In the genomic region with DNA sequence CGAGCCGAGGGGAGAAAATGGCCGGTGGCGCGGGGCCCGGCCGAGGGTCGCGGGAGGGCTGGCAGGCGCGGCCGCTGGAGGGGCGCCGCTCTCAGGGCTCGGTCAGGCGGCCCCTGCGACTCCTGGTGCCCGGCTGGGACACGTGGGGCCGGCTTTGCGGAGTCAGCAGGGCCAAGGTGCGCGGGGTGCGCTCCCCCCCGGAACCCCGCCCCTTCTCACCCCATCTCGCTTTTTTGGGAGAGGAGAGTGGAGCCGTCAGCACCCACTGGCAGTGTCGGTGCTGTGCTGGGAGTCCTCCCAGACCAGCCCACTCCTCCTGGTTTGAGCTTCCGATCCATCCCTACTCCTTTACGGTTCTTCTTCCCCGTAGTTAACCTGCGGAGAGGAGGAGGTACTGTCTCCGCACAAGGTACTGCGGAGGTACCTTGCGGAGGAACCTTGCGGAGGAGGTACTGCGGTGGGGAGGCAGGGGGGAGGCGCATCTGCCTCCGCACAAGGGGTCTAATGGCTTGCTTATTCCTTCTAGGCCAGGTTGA, we compare ENCODE assay signal across 2 cellular contexts.
TF ChIP-seq lines count a peak whose summit lies in the region.

No MANE protein-coding gene starts in this region.

TF ChIP-seq in H1, 55 proteins besides CTCF, POLR2A, EP300 and RAD21:
- TF ChIP-seq CEBPB (IDR thresholded peaks at IDR 0.05; ENCODE audit: low read depth, low read length) (no peak), SIRT6 (IDR thresholded peaks at IDR 0.05; ENCODE audit: low read length) (no peak), SUZ12 (IDR thresholded peaks at IDR 0.05; ENCODE audit: low read length) (peak; percentile 96), RNF2 (IDR thresholded peaks at IDR 0.05; ENCODE audit: borderline replicate concordance, low read depth, low read length, missing control alignments, poor library complexity, severe bottlenecking) (peak; percentile 75), EZH2 (IDR thresholded peaks at IDR 0.05; ENCODE audit: low read depth, low read length, severe bottlenecking) (peak; percentile 97), CBX5 (IDR thresholded peaks at IDR 0.05; ENCODE audit: low read depth, low read length) (no peak)

TF ChIP-seq in SK-N-SH treated with all-trans-retinoic acid at 6 μM for 48 hours, 23 proteins besides CTCF, POLR2A, EP300 and RAD21:
- no peak for TF ChIP-seq ESRRG (CRISPR knock-in tag; IDR thresholded peaks at IDR 0.05)
- TF ChIP-seq ZC3H10 (CRISPR knock-in tag; IDR thresholded peaks at IDR 0.05): no peak
- no peak for TF ChIP-seq ZFP3 (CRISPR knock-in tag; IDR thresholded peaks at IDR 0.05)
- no peak for TF ChIP-seq TCF4 (CRISPR knock-in tag; IDR thresholded peaks at IDR 0.05; ENCODE audit: borderline replicate concordance)
- TF ChIP-seq, protein P1, sequence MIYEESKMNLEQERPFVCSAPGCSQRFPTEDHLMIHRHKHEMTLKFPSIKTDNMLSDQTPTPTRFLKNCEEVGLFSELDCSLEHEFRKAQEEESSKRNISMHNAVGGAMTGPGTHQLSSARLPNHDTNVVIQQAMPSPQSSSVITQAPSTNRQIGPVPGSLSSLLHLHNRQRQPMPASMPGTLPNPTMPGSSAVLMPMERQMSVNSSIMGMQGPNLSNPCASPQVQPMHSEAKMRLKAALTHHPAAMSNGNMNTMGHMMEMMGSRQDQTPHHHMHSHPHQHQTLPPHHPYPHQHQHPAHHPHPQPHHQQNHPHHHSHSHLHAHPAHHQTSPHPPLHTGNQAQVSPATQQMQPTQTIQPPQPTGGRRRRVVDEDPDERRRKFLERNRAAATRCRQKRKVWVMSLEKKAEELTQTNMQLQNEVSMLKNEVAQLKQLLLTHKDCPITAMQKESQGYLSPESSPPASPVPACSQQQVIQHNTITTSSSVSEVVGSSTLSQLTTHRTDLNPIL (CRISPR knock-in tag; IDR thresholded peaks at IDR 0.05; ENCODE audit: low read depth): no peak
- no peak for TF ChIP-seq ZNF565 (CRISPR knock-in tag; conservative IDR thresholded peaks at IDR 0.05; ENCODE audit: low read depth)
- TF ChIP-seq ZFP30 (CRISPR knock-in tag; IDR thresholded peaks at IDR 0.05): no peak
- no peak for TF ChIP-seq OSR1 (CRISPR knock-in tag; IDR thresholded peaks at IDR 0.05)
- TF ChIP-seq ZNF70 (CRISPR knock-in tag; IDR thresholded peaks at IDR 0.05): no peak
- TF ChIP-seq ISL1 (CRISPR knock-in tag; IDR thresholded peaks at IDR 0.05): no peak
- TF ChIP-seq, protein P2, sequence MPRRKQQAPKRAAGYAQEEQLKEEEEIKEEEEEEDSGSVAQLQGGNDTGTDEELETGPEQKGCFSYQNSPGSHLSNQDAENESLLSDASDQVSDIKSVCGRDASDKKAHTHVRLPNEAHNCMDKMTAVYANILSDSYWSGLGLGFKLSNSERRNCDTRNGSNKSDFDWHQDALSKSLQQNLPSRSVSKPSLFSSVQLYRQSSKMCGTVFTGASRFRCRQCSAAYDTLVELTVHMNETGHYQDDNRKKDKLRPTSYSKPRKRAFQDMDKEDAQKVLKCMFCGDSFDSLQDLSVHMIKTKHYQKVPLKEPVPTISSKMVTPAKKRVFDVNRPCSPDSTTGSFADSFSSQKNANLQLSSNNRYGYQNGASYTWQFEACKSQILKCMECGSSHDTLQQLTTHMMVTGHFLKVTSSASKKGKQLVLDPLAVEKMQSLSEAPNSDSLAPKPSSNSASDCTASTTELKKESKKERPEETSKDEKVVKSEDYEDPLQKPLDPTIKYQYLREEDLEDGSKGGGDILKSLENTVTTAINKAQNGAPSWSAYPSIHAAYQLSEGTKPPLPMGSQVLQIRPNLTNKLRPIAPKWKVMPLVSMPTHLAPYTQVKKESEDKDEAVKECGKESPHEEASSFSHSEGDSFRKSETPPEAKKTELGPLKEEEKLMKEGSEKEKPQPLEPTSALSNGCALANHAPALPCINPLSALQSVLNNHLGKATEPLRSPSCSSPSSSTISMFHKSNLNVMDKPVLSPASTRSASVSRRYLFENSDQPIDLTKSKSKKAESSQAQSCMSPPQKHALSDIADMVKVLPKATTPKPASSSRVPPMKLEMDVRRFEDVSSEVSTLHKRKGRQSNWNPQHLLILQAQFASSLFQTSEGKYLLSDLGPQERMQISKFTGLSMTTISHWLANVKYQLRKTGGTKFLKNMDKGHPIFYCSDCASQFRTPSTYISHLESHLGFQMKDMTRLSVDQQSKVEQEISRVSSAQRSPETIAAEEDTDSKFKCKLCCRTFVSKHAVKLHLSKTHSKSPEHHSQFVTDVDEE (CRISPR knock-in tag; IDR thresholded peaks at IDR 0.05): no peak
- TF ChIP-seq RARB (CRISPR knock-in tag; IDR thresholded peaks at IDR 0.05): no peak
- TF ChIP-seq ARNTL (CRISPR knock-in tag; IDR thresholded peaks at IDR 0.05; ENCODE audit: borderline replicate concordance, low read depth): no peak
- TF ChIP-seq, protein P3, sequence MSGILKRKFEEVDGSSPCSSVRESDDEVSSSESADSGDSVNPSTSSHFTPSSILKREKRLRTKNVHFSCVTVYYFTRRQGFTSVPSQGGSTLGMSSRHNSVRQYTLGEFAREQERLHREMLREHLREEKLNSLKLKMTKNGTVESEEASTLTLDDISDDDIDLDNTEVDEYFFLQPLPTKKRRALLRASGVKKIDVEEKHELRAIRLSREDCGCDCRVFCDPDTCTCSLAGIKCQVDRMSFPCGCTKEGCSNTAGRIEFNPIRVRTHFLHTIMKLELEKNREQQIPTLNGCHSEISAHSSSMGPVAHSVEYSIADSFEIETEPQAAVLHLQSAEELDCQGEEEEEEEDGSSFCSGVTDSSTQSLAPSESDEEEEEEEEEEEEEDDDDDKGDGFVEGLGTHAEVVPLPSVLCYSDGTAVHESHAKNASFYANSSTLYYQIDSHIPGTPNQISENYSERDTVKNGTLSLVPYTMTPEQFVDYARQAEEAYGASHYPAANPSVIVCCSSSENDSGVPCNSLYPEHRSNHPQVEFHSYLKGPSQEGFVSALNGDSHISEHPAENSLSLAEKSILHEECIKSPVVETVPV (CRISPR knock-in tag; IDR thresholded peaks at IDR 0.05): no peak
- no peak for TF ChIP-seq BACH2 (CRISPR knock-in tag; IDR thresholded peaks at IDR 0.05; ENCODE audit: borderline replicate concordance)
- TF ChIP-seq, protein P4, sequence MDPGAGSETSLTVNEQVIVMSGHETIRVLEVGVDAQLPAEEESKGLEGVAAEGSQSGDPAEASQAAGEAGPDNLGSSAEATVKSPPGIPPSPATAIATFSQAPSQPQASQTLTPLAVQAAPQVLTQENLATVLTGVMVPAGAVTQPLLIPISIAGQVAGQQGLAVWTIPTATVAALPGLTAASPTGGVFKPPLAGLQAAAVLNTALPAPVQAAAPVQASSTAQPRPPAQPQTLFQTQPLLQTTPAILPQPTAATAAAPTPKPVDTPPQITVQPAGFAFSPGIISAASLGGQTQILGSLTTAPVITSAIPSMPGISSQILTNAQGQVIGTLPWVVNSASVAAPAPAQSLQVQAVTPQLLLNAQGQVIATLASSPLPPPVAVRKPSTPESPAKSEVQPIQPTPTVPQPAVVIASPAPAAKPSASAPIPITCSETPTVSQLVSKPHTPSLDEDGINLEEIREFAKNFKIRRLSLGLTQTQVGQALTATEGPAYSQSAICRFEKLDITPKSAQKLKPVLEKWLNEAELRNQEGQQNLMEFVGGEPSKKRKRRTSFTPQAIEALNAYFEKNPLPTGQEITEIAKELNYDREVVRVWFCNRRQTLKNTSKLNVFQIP (CRISPR knock-in tag; IDR thresholded peaks at IDR 0.05; ENCODE audit: borderline replicate concordance, low read depth): no peak
